16 cellular contexts compared by ENCODE assay signal in the genomic region with DNA sequence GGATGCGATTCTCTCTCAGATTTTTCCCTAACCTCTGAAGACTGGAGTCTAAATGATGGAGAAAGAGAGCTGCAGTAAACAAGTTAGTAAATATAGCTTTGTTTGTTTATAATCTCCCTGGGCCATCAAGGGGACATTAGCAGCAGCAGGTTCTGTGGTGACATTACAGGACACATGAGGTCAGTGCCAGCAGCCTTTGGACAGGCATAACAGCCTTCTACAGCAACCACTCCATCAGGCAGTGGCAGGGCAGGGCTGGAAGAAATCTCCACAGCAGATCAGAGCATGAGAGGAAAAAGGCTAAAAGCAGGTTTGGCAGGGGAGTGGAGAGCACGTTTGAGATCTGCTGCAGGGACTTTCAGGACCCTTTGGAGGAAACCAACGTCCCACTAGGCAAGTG.
DNase-seq lines count a peak whose midpoint lies in the region; ATAC-seq and TF ChIP-seq lines count a peak whose summit lies in the region.
"Had no signal": no experiment of that assay in that cellular context is flagged by ENCODE, and none has a peak within 500 bp of the region (broad histone marks: within the 10 kb centered on the region; RNA-seq: fewer than 3 reads in every experiment).

No MANE protein-coding gene starts in this region.

- no peak overlapping the region for H2AFZ ChIP-seq in SK-N-SH (ENCODE audit: low read depth)
- 0 out of 2 replicates have a peak overlapping the region, but pooled peaks have one; percentile 25 for H2AFZ ChIP-seq in GM23338

- H3K36me3 ChIP-seq in SK-N-SH (replicated peaks in 1 of 2; ENCODE audit: control insufficient read depth in 1 of 2, insufficient read depth in 2 of 2, low read length in 1 of 2) (no peaks in the 10 kb centered on the region), GM23338 (ENCODE audit: insufficient read depth) (no peaks in the 10 kb centered on the region)

- H3K9ac ChIP-seq in SK-N-SH = no peak overlapping the region

- CTCF ChIA-PET in SK-N-SH (lab: Yijun Ruan, JAX) = interaction anchor here (1.0 to 2.4 kb wide), 3 partner anchors 11 to 160 kb away, joined by 4 to 8 read pairs (median 5); no protein-coding TSS in a partner anchor

- H3K36me3 Mint-ChIP-seq in GM23338 (ENCODE audit: low read depth) = no peaks in the 10 kb centered on the region
- H3K36me3 Mint-ChIP-seq: CD4-positive, alpha-beta memory T cell had no signal

- ATAC-seq in SK-N-SH treated with all-trans-retinoic acid at 6 μM for 48 hours (no peak), GM23338 (no peak), GM19455 (IDR thresholded peaks at IDR 0.05; ENCODE audit: unreplicated experiment) (no peak)

- H3K4me2 ChIP-seq in SK-N-SH (no peak overlapping the region), GM23338 (no peak overlapping the region)

- H3K27ac Mint-ChIP-seq in GM23338 = no peak overlapping the region
- H3K27ac Mint-ChIP-seq: B cell; CD4-positive, alpha-beta memory T cell had no signal

- no peak overlapping the region for H3K4me3 ChIP-seq in SK-N-SH (ENCODE audit: low read depth in 2 of 2, low read length in 1 of 2)
- no peak overlapping the region for H3K4me3 ChIP-seq in GM23338

- H4K20me1 ChIP-seq in SK-N-SH (ENCODE audit: insufficient read depth) (no peaks in the 10 kb centered on the region), GM23338 (replicated peaks; ENCODE audit: insufficient read depth) (no peaks in the 10 kb centered on the region)

- WGBS in SK-N-SH (ENCODE audit: low lambda C conversion rate) = 19% methylated on average over 3 of the region's 3 CpGs

- no peaks in the 10 kb centered on the region for H3K9me2 ChIP-seq in SK-N-SH
- H3K9me2 ChIP-seq in GM23338 (ENCODE audit: insufficient read depth) = no peaks in the 10 kb centered on the region

- H3K4me1 ChIP-seq in SK-N-SH (ENCODE audit: control insufficient read depth in 1 of 2, insufficient read depth in 2 of 2, low read depth in 1 of 2, low read length in 1 of 2) = peaks cover 0 to 4% of the 10 kb centered on the region in 2 experiments; a peak in 1 of 4 replicates
- no peaks in the 10 kb centered on the region for H3K4me1 ChIP-seq in GM23338 (ENCODE audit: insufficient read depth)

- H3K9me3 Mint-ChIP-seq in GM23338 = no peaks in the 10 kb centered on the region
- H3K9me3 Mint-ChIP-seq: CD4-positive, alpha-beta memory T cell had no signal

- H3K27ac ChIP-seq in SK-N-SH (ENCODE audit: low read depth in 2 of 2, low read length in 1 of 2) = no peak overlapping the region
- no peak overlapping the region for H3K27ac ChIP-seq in GM23338 (ENCODE audit: low read depth)
- peak overlapping the region; percentile 49 for H3K27ac ChIP-seq in VCaP

- TF ChIP-seq RAD21 in SK-N-SH (IDR thresholded peaks at IDR 0.05; ENCODE audit: low read length) = no peak

- DNase-seq in SK-N-SH (peak; percentile 13), GM23338 (ENCODE audit: low spot score) (no peak), inferior parietal cortex (ENCODE audit: extremely low spot score) (no peak)
- DNase-seq: C1 segment of cervical spinal cord; Calu3; CD4-positive, alpha-beta memory T cell; COR-L47; DMS53; DMS79 treated with DMSO at 0.1 percent for 48 hours; GF-D8; H7; HCEC 1CT had no signal

- H3K4me3 Mint-ChIP-seq in GM23338 = no peak overlapping the region
- H3K4me3 Mint-ChIP-seq: B cell; CD4-positive, alpha-beta memory T cell had no signal

- H3F3A ChIP-seq in SK-N-SH (replicated peaks; ENCODE audit: insufficient read depth) = no peaks in the 10 kb centered on the region
- H3F3A ChIP-seq in GM23338 (replicated peaks; ENCODE audit: low read depth) = no peaks in the 10 kb centered on the region

- no peaks in the 10 kb centered on the region for H3K27me3 Mint-ChIP-seq in GM23338 (ENCODE audit: insufficient read depth, low read depth, poor library complexity)

- no peaks in the 10 kb centered on the region for H3K27me3 ChIP-seq in SK-N-SH (ENCODE audit: insufficient read depth)
- H3K27me3 ChIP-seq in GM23338 (ENCODE audit: insufficient read depth) = no peaks in the 10 kb centered on the region

- TF ChIP-seq EP300 in SK-N-SH (IDR thresholded peaks at IDR 0.05; ENCODE audit: borderline replicate concordance in 1 of 2, low read depth in 1 of 2, low read length in 1 of 2) = no peak

- H3K4me1 Mint-ChIP-seq in GM23338 = peaks cover 2% of the 10 kb centered on the region; the same call in 2 of the 3 replicates
- H3K4me1 Mint-ChIP-seq: B cell; CD4-positive, alpha-beta memory T cell had no signal

- POLR2A ChIA-PET in SK-N-SH (lab: Yijun Ruan, JAX) = no interaction called here

- H3K9me3 ChIP-seq in SK-N-SH = no peaks in the 10 kb centered on the region

- H3K79me2 ChIP-seq in SK-N-SH (ENCODE audit: insufficient read depth) (no peaks in the 10 kb centered on the region), GM23338 (replicated peaks; ENCODE audit: insufficient read depth) (no peaks in the 10 kb centered on the region)

- TF ChIP-seq CTCF in SK-N-SH (IDR thresholded peaks at IDR 0.05) (no peak), GM23338 (conservative IDR thresholded peaks at IDR 0.05; ENCODE audit: low read depth in 2 of 2) (no peak), VCaP (conservative IDR thresholded peaks at IDR 0.05) (no peak)

TF ChIP-seq in SK-N-SH, 30 proteins besides CTCF, POLR2A, EP300 and RAD21:
- TF ChIP-seq RFX5 (IDR thresholded peaks at IDR 0.05; ENCODE audit: low read length) (no peak), GATA2 (CRISPR knock-in tag; IDR thresholded peaks at IDR 0.05) (peak; percentile 54)
TF ChIP-seq in SK-N-SH: peak in this region for 1.

TF ChIP-seq in SK-N-SH treated with all-trans-retinoic acid at 6 μM for 48 hours, 23 proteins besides CTCF, POLR2A, EP300 and RAD21 (continues in another document):
- TF ChIP-seq ZNF8 (CRISPR knock-in tag; IDR thresholded peaks at IDR 0.05) = no peak
- TF ChIP-seq BACH2 (CRISPR knock-in tag; IDR thresholded peaks at IDR 0.05; ENCODE audit: borderline replicate concordance) = no peak
- TF ChIP-seq, protein P1, sequence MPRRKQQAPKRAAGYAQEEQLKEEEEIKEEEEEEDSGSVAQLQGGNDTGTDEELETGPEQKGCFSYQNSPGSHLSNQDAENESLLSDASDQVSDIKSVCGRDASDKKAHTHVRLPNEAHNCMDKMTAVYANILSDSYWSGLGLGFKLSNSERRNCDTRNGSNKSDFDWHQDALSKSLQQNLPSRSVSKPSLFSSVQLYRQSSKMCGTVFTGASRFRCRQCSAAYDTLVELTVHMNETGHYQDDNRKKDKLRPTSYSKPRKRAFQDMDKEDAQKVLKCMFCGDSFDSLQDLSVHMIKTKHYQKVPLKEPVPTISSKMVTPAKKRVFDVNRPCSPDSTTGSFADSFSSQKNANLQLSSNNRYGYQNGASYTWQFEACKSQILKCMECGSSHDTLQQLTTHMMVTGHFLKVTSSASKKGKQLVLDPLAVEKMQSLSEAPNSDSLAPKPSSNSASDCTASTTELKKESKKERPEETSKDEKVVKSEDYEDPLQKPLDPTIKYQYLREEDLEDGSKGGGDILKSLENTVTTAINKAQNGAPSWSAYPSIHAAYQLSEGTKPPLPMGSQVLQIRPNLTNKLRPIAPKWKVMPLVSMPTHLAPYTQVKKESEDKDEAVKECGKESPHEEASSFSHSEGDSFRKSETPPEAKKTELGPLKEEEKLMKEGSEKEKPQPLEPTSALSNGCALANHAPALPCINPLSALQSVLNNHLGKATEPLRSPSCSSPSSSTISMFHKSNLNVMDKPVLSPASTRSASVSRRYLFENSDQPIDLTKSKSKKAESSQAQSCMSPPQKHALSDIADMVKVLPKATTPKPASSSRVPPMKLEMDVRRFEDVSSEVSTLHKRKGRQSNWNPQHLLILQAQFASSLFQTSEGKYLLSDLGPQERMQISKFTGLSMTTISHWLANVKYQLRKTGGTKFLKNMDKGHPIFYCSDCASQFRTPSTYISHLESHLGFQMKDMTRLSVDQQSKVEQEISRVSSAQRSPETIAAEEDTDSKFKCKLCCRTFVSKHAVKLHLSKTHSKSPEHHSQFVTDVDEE (CRISPR knock-in tag; IDR thresholded peaks at IDR 0.05) = no peak
- no peak for TF ChIP-seq ISL1 (CRISPR knock-in tag; IDR thresholded peaks at IDR 0.05)
- no peak for TF ChIP-seq ARNTL (CRISPR knock-in tag; IDR thresholded peaks at IDR 0.05; ENCODE audit: borderline replicate concordance, low read depth)
- TF ChIP-seq OSR1 (CRISPR knock-in tag; IDR thresholded peaks at IDR 0.05) = no peak
- no peak for TF ChIP-seq RARB (CRISPR knock-in tag; IDR thresholded peaks at IDR 0.05)
- no peak for TF ChIP-seq CSDC2 (CRISPR knock-in tag; IDR thresholded peaks at IDR 0.05)
